In genomic region chr6:108489699-108490098, GRCh38 we compare ENCODE assay signal across 29 cellular contexts.
"Had no signal": no experiment of that assay in that cellular context is flagged by ENCODE, and none has a peak within 500 bp of the region (broad histone marks: within the 10 kb centered on the region; RNA-seq: fewer than 3 reads in every experiment).

No MANE protein-coding gene starts in this region.

- H3K27ac Mint-ChIP-seq: dendritic cell treated with granulocyte-macrophage colony-stimulating factor and Interleukin-4, amounts not matched to agents 40 ng/mL and 50 ng/mL, for 4 days; effector memory CD8-positive, alpha-beta T cell; endodermal cell had no signal

- H3K4me1 Mint-ChIP-seq: endodermal cell had no signal

- H3K36me3 ChIP-seq: colonic mucosa, esophagus squamous epithelium, gastrocnemius medialis, gastroesophageal sphincter, heart left ventricle, heart right ventricle had no signal

- ATAC-seq: effector memory CD8-positive, alpha-beta T cell; esophagus mucosa; foreskin keratinocyte; gastrocnemius medialis; gastroesophageal sphincter; heart left ventricle; heart right ventricle had no signal

- H3K4me1 ChIP-seq: colonic mucosa, esophagus muscularis mucosa, foreskin keratinocyte, gastroesophageal sphincter had no signal

- DNase-seq: colonic mucosa; cortex of kidney; dermis blood vessel endothelial cell; dorsolateral prefrontal cortex; effector CD4-positive, alpha-beta T cell; effector CD8-positive, alpha-beta T cell; effector memory CD4-positive, alpha-beta T cell; effector memory CD8-positive, alpha-beta T cell; endodermal cell; erythroblast; esophagus squamous epithelium; foreskin fibroblast; foreskin keratinocyte; foreskin melanocyte; gastrocnemius medialis; glutamatergic neuron; head of caudate nucleus; heart left ventricle; heart right ventricle had no signal

- H3K27me3 ChIP-seq: colonic mucosa, dorsolateral prefrontal cortex, esophagus muscularis mucosa, esophagus squamous epithelium, foreskin keratinocyte, gastrocnemius medialis, gastroesophageal sphincter, heart left ventricle, heart right ventricle had no signal

- FAIRE-seq: colon, endometrium, endothelial cell of umbilical vein, frontal cortex had no signal

- H3K9me3 ChIP-seq: colonic mucosa, esophagus muscularis mucosa, esophagus squamous epithelium, gastrocnemius medialis, gastroesophageal sphincter, heart left ventricle, heart right ventricle had no signal

- H3K4me3 Mint-ChIP-seq: dendritic cell treated with granulocyte-macrophage colony-stimulating factor and Interleukin-4, amounts not matched to agents 40 ng/mL and 50 ng/mL, for 4 days; effector memory CD8-positive, alpha-beta T cell; endodermal cell had no signal

- H3K27ac ChIP-seq: colonic mucosa, coronary artery, dorsolateral prefrontal cortex, epithelial cell of prostate, esophagus muscularis mucosa, esophagus squamous epithelium, foreskin keratinocyte, gastrocnemius medialis, gastroesophageal sphincter, heart left ventricle, heart right ventricle had no signal

- H3K4me3 ChIP-seq: colonic mucosa, coronary artery, dorsolateral prefrontal cortex, esophagus muscularis mucosa, esophagus squamous epithelium, gastrocnemius medialis, gastroesophageal sphincter, heart left ventricle, heart right ventricle had no signal

- H3K27me3 Mint-ChIP-seq: dendritic cell treated with granulocyte-macrophage colony-stimulating factor and Interleukin-4, amounts not matched to agents 40 ng/mL and 50 ng/mL, for 4 days; effector memory CD8-positive, alpha-beta T cell had no signal
